Comparison of ENCODE assay signal across 1 cellular context in genomic region chr13:25678398-25678797, GRCh38.
TF ChIP-seq lines count a peak whose summit lies in the region.

No MANE protein-coding gene starts in this region.

TF ChIP-seq in HEK293, 187 proteins besides CTCF, POLR2A, EP300 and RAD21 (continued from another document):
- no peak for TF ChIP-seq PRDM2 (tag by site-specific recombination; IDR thresholded peaks at IDR 0.05; ENCODE audit: borderline replicate concordance)
- TF ChIP-seq ZNF398 (tag by site-specific recombination; IDR thresholded peaks at IDR 0.05), result no peak
- no peak for TF ChIP-seq ZNF488 (tag by site-specific recombination; IDR thresholded peaks at IDR 0.05)
- TF ChIP-seq ZNF677 (tag by site-specific recombination; IDR thresholded peaks at IDR 0.05), result no peak
- no peak for TF ChIP-seq ELK4 (IDR thresholded peaks at IDR 0.05; ENCODE audit: borderline replicate concordance, low read depth, low read length)
- no peak for TF ChIP-seq WT1 (tag by site-specific recombination; IDR thresholded peaks at IDR 0.05)
- TF ChIP-seq ZNF792 (tag by site-specific recombination; IDR thresholded peaks at IDR 0.05), result no peak
- TF ChIP-seq ZNF560 (tag by site-specific recombination; IDR thresholded peaks at IDR 0.05; ENCODE audit: borderline replicate concordance), result no peak
